Comparison of ENCODE assay signal across 12 cellular contexts in genomic region chr2:237895544-237896506, GRCh38. TPM values are rescaled to one million over a fixed set of nuclear protein-coding genes. Genes with fewer than 3 reads are reported as not detected.
A peak's percentile ranks its signal among the peaks of the same experiment; 100 is the strongest.
DNase-seq lines count a peak whose midpoint lies in the region; ATAC-seq and TF ChIP-seq lines count a peak whose summit lies in the region.
"Had no signal": no experiment of that assay in that cellular context is flagged by ENCODE, and none has a peak within 500 bp of the region (broad histone marks: within the 10 kb centered on the region; RNA-seq: fewer than 3 reads in every experiment).

No MANE protein-coding gene starts in this region.

- H3K36me3 ChIP-seq in adipocyte (ENCODE audit: control insufficient read depth, insufficient read depth, low read length, severe bottlenecking) (no peaks in the 10 kb centered on the region), spleen (no peaks in the 10 kb centered on the region)
- H3K36me3 ChIP-seq: neutrophil had no signal

- intact Hi-C loops in right cardiac atrium (cut with DNase I) (no loop called here), spleen (cut with DNase I; ENCODE audit: low total_unique reads) (no loop called here)

- no peak overlapping the region for H3K9ac ChIP-seq in adipocyte (ENCODE audit: low read length)

- H3K27ac ChIP-seq in right cardiac atrium (ENCODE audit: low read length) (peak overlapping the region; percentile 90), spleen (no peak overlapping the region)
- H3K27ac ChIP-seq: neutrophil had no signal

- peak; percentile 79 to 90 for ATAC-seq in right cardiac atrium
- no peak for ATAC-seq in GM21786 (IDR thresholded peaks at IDR 0.05; ENCODE audit: unreplicated experiment)
- ATAC-seq in HG03025 (IDR thresholded peaks at IDR 0.05; ENCODE audit: low FRiP score, unreplicated experiment): no peak
- ATAC-seq in GM21528 (IDR thresholded peaks at IDR 0.05; ENCODE audit: low FRiP score, unreplicated experiment): no peak
- ATAC-seq: stimulated activated naive CD8-positive, alpha-beta T cell treated with anti-CD3 and anti-CD28 coated beads, Interleukin-15, amount 100 ng/mL, for 72 hours had no signal

- H3K9me3 ChIP-seq in adipocyte (ENCODE audit: control insufficient read depth, low read length): no peaks in the 10 kb centered on the region
- H3K9me3 ChIP-seq in right cardiac atrium (ENCODE audit: control insufficient read depth, low read length): no peaks in the 10 kb centered on the region
- H3K9me3 ChIP-seq in spleen: no peaks in the 10 kb centered on the region
- H3K9me3 ChIP-seq: neutrophil had no signal

- DNase-seq in LNCaP clone FGC (ENCODE audit: low read depth) (peak; percentile 66), adipocyte (ENCODE audit: low read depth) (peak; percentile 38), right cardiac atrium (peak; percentile 61 to 88 (median 83)), spleen (peak; percentile 65), HT-29 (ENCODE audit: low spot score) (no peak)
- DNase-seq: activated CD4-positive, alpha-beta T cell treated with anti-CD3 and anti-CD28 coated beads, Interleukin-2, amount 50 U/mL, for 4 hours; NCI-H510A; stimulated activated naive CD8-positive, alpha-beta T cell treated with anti-CD3 and anti-CD28 coated beads, Interleukin-15, amount 100 ng/mL, for 72 hours had no signal

- TF ChIP-seq CTCF in LNCaP clone FGC (IDR thresholded peaks at IDR 0.05; ENCODE audit: control insufficient read depth, extremely low read depth, insufficient read depth) (no peak), spleen (IDR thresholded peaks at IDR 0.05 in 8 of 11, conservative IDR thresholded peaks at IDR 0.05 in 3 of 11) (no peak)

- H3K27me3 ChIP-seq in adipocyte (replicated peaks; ENCODE audit: control insufficient read depth, insufficient read depth, low read length) (no peaks in the 10 kb centered on the region), right cardiac atrium (ENCODE audit: control insufficient read depth, insufficient read depth) (no peaks in the 10 kb centered on the region), spleen (replicated peaks in 1 of 7) (no peaks in the 10 kb centered on the region)
- H3K27me3 ChIP-seq: neutrophil had no signal

- H3K4me1 ChIP-seq in adipocyte (ENCODE audit: control insufficient read depth, insufficient read depth, low read length): peaks cover 9% of the 10 kb centered on the region
- peaks cover 12% of the 10 kb centered on the region for H3K4me1 ChIP-seq in right cardiac atrium (ENCODE audit: control insufficient read depth, insufficient read depth, low read length)
- peaks cover 0 to 21% (median 15%) of the 10 kb centered on the region in 6 donors for H3K4me1 ChIP-seq in spleen

- H3K4me3 ChIP-seq in LNCaP clone FGC (ENCODE audit: low read depth, low read length) (no peak overlapping the region), adipocyte (ENCODE audit: low read length) (no peak overlapping the region), right cardiac atrium (ENCODE audit: low read length) (no peak overlapping the region), spleen (no peak overlapping the region)

- WGBS in right cardiac atrium: 66% methylated on average over 27 of the region's 27 CpGs
- 81 to 90% (median 88%) methylated on average over 19 to 27 of the region's 27 CpGs for WGBS in spleen, 5 donors

- TF ChIP-seq POLR2A in spleen (IDR thresholded peaks at IDR 0.05): no peak

RNA-seq across cellular contexts. Expression of gene RAMP1, which starts 36.4 kb away (rescaled TPM):
- total RNA-seq in right cardiac atrium (100 to 1,000 TPM; 122 to 276 (median 160) TPM), spleen (10 to 100 TPM in 2 of 7 donors, 1 to 10 TPM in 5; 4.5 to 11.0 (median 8.2) TPM)
- polyA plus RNA-seq in right cardiac atrium (164 TPM), spleen (10 to 100 TPM; 19.6 to 44.5 (median 24.5) TPM)
- total RNA-seq in HT-29 (2014; rRNA removed; shearing (Covaris generic)): 36.5 and 56.0 TPM in 2 replicates

Comparison
In these comparisons a context has a peak if more than half of its experiments do, and no peak if none do; other contexts are left out.
1. ATAC-seq: peak in right cardiac atrium (2 of 2); none in GM21786 (single experiment), HG03025 (single experiment) and GM21528 (single experiment).